In genomic region chr5:10503997-10504761, GRCh38 we compare ENCODE assay signal across 13 cellular contexts. TPM values are rescaled to one million over a fixed set of nuclear protein-coding genes. Genes with fewer than 3 reads are reported as not detected.
DNase-seq lines count a peak whose midpoint lies in the region; ATAC-seq, FAIRE-seq and TF ChIP-seq lines count a peak whose summit lies in the region.
"Had no signal": no experiment of that assay in that cellular context is flagged by ENCODE, and none has a peak within 500 bp of the region (broad histone marks: within the 10 kb centered on the region; RNA-seq: fewer than 3 reads in every experiment).

No MANE protein-coding gene starts in this region.

- H3K36me3 ChIP-seq in IMR-90 (ENCODE audit: control insufficient read depth, insufficient read depth, low read length): no peaks in the 10 kb centered on the region

- H2BK20ac ChIP-seq in IMR-90 (ENCODE audit: low read depth, low read length): peak overlapping the region; percentile 20; the same call in 1 of the 2 replicates

- TF ChIP-seq EP300 in A549 (IDR thresholded peaks at IDR 0.05): no peak

- no peak overlapping the region for H3K9ac ChIP-seq in IMR-90 (ENCODE audit: low read depth, low read length)

- H3K4me2 ChIP-seq in A549: peak overlapping the region; percentile 38
- no peak overlapping the region for H3K4me2 ChIP-seq in IMR-90 (ENCODE audit: low read depth, low read length)

- POLR2A ChIA-PET in A549 (lab: Yijun Ruan, JAX) (no interaction called here), IMR-90 (lab: Charles Lee; ENCODE audit: unreplicated experiment) (no interaction called here)

- no peak for ATAC-seq in A549
- ATAC-seq in IMR-90 (ENCODE audit: low read depth): no peak
- peak; percentile 53 for ATAC-seq in left lobe of liver
- ATAC-seq in HG03457 (IDR thresholded peaks at IDR 0.05; ENCODE audit: unreplicated experiment): no peak
- no peak for ATAC-seq in HG03135 (IDR thresholded peaks at IDR 0.05; ENCODE audit: unreplicated experiment)

- peak overlapping the region in 1 of 2 experiments; percentile 40; a peak in 1 of 4 replicates for H4K8ac ChIP-seq in IMR-90 (ENCODE audit: low read depth in 2 of 2, low read length in 2 of 2)

- H2BK120ac ChIP-seq in IMR-90 (ENCODE audit: low read depth, low read length): peak overlapping the region; percentile 0; the same call in 1 of the 2 replicates

- H3K27ac ChIP-seq in A549 (peak overlapping the region; percentile 67 to 74), IMR-90 (ENCODE audit: insufficient read depth, low read length) (no peak overlapping the region)
- H3K27ac ChIP-seq: dorsolateral prefrontal cortex had no signal

- peak overlapping the region; percentile 7; the same call in 1 of the 2 replicates for H3K18ac ChIP-seq in IMR-90 (ENCODE audit: low read depth, low read length)

- WGBS in A549 (ENCODE audit: missing lambda C conversion rate): 60% methylated on average over 8 of the region's 8 CpGs
- WGBS in IMR-90 (ENCODE audit: extremely low coverage in 2 of 2, insufficient read length in 1 of 2), 2 experiments: 57% methylated on average over 1 of the region's 8 CpGs; no CpG with 5 or more reads in 1 of the 2 experiments

- dilution Hi-C loops in IMR-90 (cut with HindIII; ENCODE audit: low sequenced_read_pairs, unreplicated experiment): no loop called here

- TF ChIP-seq RAD21 in A549 (conservative IDR thresholded peaks at IDR 0.05 in 1 of 2, IDR thresholded peaks at IDR 0.05 in 1 of 2) (no peak), IMR-90 (IDR thresholded peaks at IDR 0.05; ENCODE audit: low read length) (no peak)

- FAIRE-seq in A549 (lab: Jason Lieb, UNC): no peak

- H3K14ac ChIP-seq in IMR-90 (replicated peaks; ENCODE audit: low read depth, low read length): 0 out of 2 replicates have a peak overlapping the region, but pooled peaks have one; percentile 32

- peaks cover 7% of the 10 kb centered on the region for H3K9me1 ChIP-seq in IMR-90 (ENCODE audit: insufficient read depth, low read length)

- H3K4me3 ChIP-seq in A549 (no peak overlapping the region), IMR-90 (ENCODE audit: insufficient read depth, low read depth, low read length) (no peak overlapping the region)
- H3K4me3 ChIP-seq: dorsolateral prefrontal cortex had no signal

- CTCF ChIA-PET in A549 (lab: Yijun Ruan, JAX) (interaction anchor here (1.0 to 1.5 kb wide), 2 partner anchors 112 to 123 kb away, joined by 4 read pairs; no protein-coding TSS in a partner anchor), IMR-90 (lab: Yijun Ruan, JAX) (no interaction called here)

- H4K91ac ChIP-seq in IMR-90 (ENCODE audit: insufficient read depth, low read depth, low read length): peak overlapping the region; percentile 66; the same call in 1 of the 2 replicates

- H3K56ac ChIP-seq in IMR-90 (ENCODE audit: extremely low read depth, insufficient read depth, low read length): no peak overlapping the region

- H2AK9ac ChIP-seq in IMR-90 (replicated peaks; ENCODE audit: low read depth, low read length, poor library complexity): no peak overlapping the region

- H3K4me1 ChIP-seq in A549 (peaks cover 83% of the 10 kb centered on the region), IMR-90 (ENCODE audit: control insufficient read depth, insufficient read depth, low read length) (peaks cover 8% of the 10 kb centered on the region)

- intact Hi-C loops in IMR-90 (cut with micrococcal nuclease): no loop called here

- H3K79me1 ChIP-seq in IMR-90 (ENCODE audit: low read depth in 1 of 2, low read length in 2 of 2): no peaks in the 10 kb centered on the region

- H3K9me3 ChIP-seq in A549 (no peaks in the 10 kb centered on the region), IMR-90 (ENCODE audit: control insufficient read depth, insufficient read depth, low read length) (no peaks in the 10 kb centered on the region)

- no peak for TF ChIP-seq POLR2A in A549 (IDR thresholded peaks at IDR 0.05; ENCODE audit: low read length)
- TF ChIP-seq POLR2A in IMR-90 (IDR thresholded peaks at IDR 0.05; ENCODE audit: low read depth, low read length): no peak

- H4K20me1 ChIP-seq in IMR-90 (ENCODE audit: insufficient read depth, low read length): no peaks in the 10 kb centered on the region

- H3K4ac ChIP-seq in IMR-90 (ENCODE audit: low read depth, low read length): peak overlapping the region; percentile 15; the same call in 1 of the 2 replicates

- BruUV-seq in IMR-90 (replicated peaks; lab: Mats Ljungman, UMichigan): no TSS peak

- H2AK5ac ChIP-seq in IMR-90 (ENCODE audit: low read depth, low read length): peak overlapping the region; percentile 42; the same call in 1 of the 2 replicates

- H2BK15ac ChIP-seq in IMR-90 (ENCODE audit: low read depth, low read length): peak overlapping the region; percentile 70; the same call in 1 of the 3 replicates

- H4K5ac ChIP-seq in IMR-90 (ENCODE audit: low read depth, low read length): no peak overlapping the region

- no peak overlapping the region for H2BK5ac ChIP-seq in IMR-90 (ENCODE audit: low read depth, low read length, poor library complexity, severe bottlenecking)

- no peak overlapping the region for H3K23ac ChIP-seq in IMR-90 (ENCODE audit: low read depth, low read length)

- in situ Hi-C loops in IMR-90 (cut with MboI; ENCODE audit: low sequenced_read_pairs): no loop called here

- TF ChIP-seq CTCF in A549 (IDR thresholded peaks at IDR 0.05) (no peak), IMR-90 (conservative IDR thresholded peaks at IDR 0.05; ENCODE audit: low read depth, low read length) (no peak)

- no peak overlapping the region for H2AFZ ChIP-seq in IMR-90 (replicated peaks; ENCODE audit: low read length, poor library complexity)

- peak in 1 of 2 experiments; percentile 64 for DNase-seq in A549 (ENCODE audit: low read depth in 1 of 2, low spot score in 1 of 2)
- peak; percentile 20 for DNase-seq in IMR-90
- DNase-seq in amniotic epithelial cell (ENCODE audit: low read depth): peak; percentile 16
- DNase-seq in left lobe of liver (ENCODE audit: low spot score): no peak
- DNase-seq in GDM1 (lab: John Stamatoyannopoulos, UW): no peak
- no peak for DNase-seq in putamen (ENCODE audit: low spot score)
- DNase-seq: activated CD4-positive, alpha-beta T cell treated with anti-CD3 and anti-CD28 coated beads, Interleukin-2, amount 50 U/mL, for 48 hours; dorsolateral prefrontal cortex; NCI-H1436; NCI-H446; T1000 had no signal

- H3K27me3 ChIP-seq in IMR-90 (ENCODE audit: control insufficient read depth, insufficient read depth, low read length): no peaks in the 10 kb centered on the region
- H3K27me3 ChIP-seq: dorsolateral prefrontal cortex had no signal

TF ChIP-seq in A549, 52 proteins besides CTCF, POLR2A, EP300 and RAD21 (continues in another document):
- TF ChIP-seq ATOH8 (CRISPR knock-in tag; IDR thresholded peaks at IDR 0.05; ENCODE audit: low read depth): 0 out of 2 replicates have a peak, but pooled peaks have one; percentile 43
- TF ChIP-seq NFE2L2 (conservative IDR thresholded peaks at IDR 0.05; ENCODE audit: low read length): peak; percentile 91
- TF ChIP-seq ZNF302 (CRISPR knock-in tag; IDR thresholded peaks at IDR 0.05): peak; percentile 78
- TF ChIP-seq HOXB5 (CRISPR knock-in tag; IDR thresholded peaks at IDR 0.05): 0 out of 2 replicates have a peak, but pooled peaks have one; percentile 29
- no peak for TF ChIP-seq ZC3H11A (IDR thresholded peaks at IDR 0.05)
- TF ChIP-seq, protein P1, sequence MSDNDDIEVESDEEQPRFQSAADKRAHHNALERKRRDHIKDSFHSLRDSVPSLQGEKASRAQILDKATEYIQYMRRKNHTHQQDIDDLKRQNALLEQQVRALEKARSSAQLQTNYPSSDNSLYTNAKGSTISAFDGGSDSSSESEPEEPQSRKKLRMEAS (IDR thresholded peaks at IDR 0.05): peak; percentile 81
- TF ChIP-seq RCOR1 (IDR thresholded peaks at IDR 0.05; ENCODE audit: low read depth, low read length): no peak
- TF ChIP-seq HOXB13 (CRISPR knock-in tag; IDR thresholded peaks at IDR 0.05; ENCODE audit: low read depth): peak; percentile 50; the same call in 1 of the 2 replicates

TF ChIP-seq in IMR-90, 13 proteins besides CTCF, POLR2A, EP300 and RAD21:
- no peak for TF ChIP-seq CHD1 (IDR thresholded peaks at IDR 0.05; ENCODE audit: low read depth, low read length)
- no peak for TF ChIP-seq RFX5 (IDR thresholded peaks at IDR 0.05; ENCODE audit: low read depth, low read length)
- TF ChIP-seq RCOR1 (IDR thresholded peaks at IDR 0.05; ENCODE audit: insufficient replicate concordance, low read length): no peak
- peak; percentile 90 for TF ChIP-seq NFE2L2 (IDR thresholded peaks at IDR 0.05; ENCODE audit: low read depth, low read length)
- TF ChIP-seq CEBPB (IDR thresholded peaks at IDR 0.05; ENCODE audit: low read depth, low read length): no peak

RNA-seq across cellular contexts. Expression of gene ANKRD33B, which starts 59.7 kb away (rescaled TPM):
- polyA plus RNA-seq in A549 (2011; rRNA removed): 6.9 and 8.2 TPM in 2 replicates
- 7.3 and 11.1 TPM in 2 replicates for polyA plus RNA-seq in A549 (2012; cell fraction: cytosol; rRNA removed)
- polyA plus RNA-seq in A549 (2012; cell fraction: nucleus; rRNA removed): 24.2 and 33.7 TPM in 2 replicates
- 4.0 to 7.1 TPM (median 4.4 TPM) in 3 replicates for polyA plus RNA-seq in A549 (2017; fragmentation: RNase III; extraction: RNeasy Plus Mini Kit Qiagen cat#74134 plus additional on column Dnase treatment)
- polyA minus RNA-seq in A549 (2011; rRNA and poly(A)+ RNA removed): 24.1 and 27.2 TPM in 2 replicates
- 2.5 and 2.8 TPM in 2 replicates for total RNA-seq in IMR-90 (2012; rRNA removed)
- polyA plus RNA-seq in IMR-90 (2012; rRNA removed): 3.3 and 3.8 TPM in 2 replicates
- polyA plus RNA-seq in IMR-90 (2012; cell fraction: cytosol; rRNA removed): 2.2 and 3.2 TPM in 2 replicates
- 13.5 and 13.8 TPM in 2 replicates for polyA plus RNA-seq in IMR-90 (2012; cell fraction: nucleus; rRNA removed; ENCODE audit: low replicate concordance)
- 0.45 TPM for total RNA-seq in left lobe of liver

Comparison
In these comparisons a context has a peak if more than half of its experiments do, and no peak if none do; other contexts are left out.
1. DNase-seq: peak in IMR-90 (single experiment) and amniotic epithelial cell (single experiment); none in left lobe of liver (single experiment), GDM1 (single experiment) and putamen (single experiment).